Comparison of ENCODE assay signal across 8 cellular contexts in genomic region chr17:2023692-2024571, GRCh38. TPM values are rescaled to one million over a fixed set of nuclear protein-coding genes. Genes with fewer than 3 reads are reported as not detected.
DNase-seq lines count a peak whose midpoint lies in the region; ATAC-seq and TF ChIP-seq lines count a peak whose summit lies in the region.

No MANE protein-coding gene starts in this region.

- peak overlapping the region; percentile 72 for H3K4me3 Mint-ChIP-seq in activated T-cell treated with anti-CD3 and anti-CD28 coated beads, Interleukin-2, amount 50 U/mL, for 24 hours
- H3K4me3 Mint-ChIP-seq in osteocyte (ENCODE audit: unreplicated experiment) = peak overlapping the region; percentile 74

- ATAC-seq in foreskin keratinocyte (no peak), HG03469 (IDR thresholded peaks at IDR 0.05; ENCODE audit: unreplicated experiment) (no peak), HG03571 (IDR thresholded peaks at IDR 0.05; ENCODE audit: unreplicated experiment) (no peak)

- no peaks in the 10 kb centered on the region for H3K4me1 ChIP-seq in foreskin keratinocyte

- H3K27me3 ChIP-seq in foreskin keratinocyte = peaks cover 47% of the 10 kb centered on the region

- H3K4me1 Mint-ChIP-seq in activated T-cell treated with anti-CD3 and anti-CD28 coated beads, Interleukin-2, amount 50 U/mL, for 24 hours (ENCODE audit: low read depth) = peaks cover 21% of the 10 kb centered on the region
- peaks cover 35% of the 10 kb centered on the region for H3K4me1 Mint-ChIP-seq in osteocyte (ENCODE audit: unreplicated experiment)

- H3K36me3 Mint-ChIP-seq in activated T-cell treated with anti-CD3 and anti-CD28 coated beads, Interleukin-2, amount 50 U/mL, for 24 hours (ENCODE audit: low read depth) = no peaks in the 10 kb centered on the region
- H3K36me3 Mint-ChIP-seq in osteocyte (ENCODE audit: unreplicated experiment) = no peaks in the 10 kb centered on the region

- TF ChIP-seq CTCF in foreskin keratinocyte (conservative IDR thresholded peaks at IDR 0.05) (peak; percentile 8), osteocyte (IDR thresholded peaks at IDR 0.05) (no peak)

- no peaks in the 10 kb centered on the region for H3K9me3 Mint-ChIP-seq in activated T-cell treated with anti-CD3 and anti-CD28 coated beads, Interleukin-2, amount 50 U/mL, for 24 hours
- no peaks in the 10 kb centered on the region for H3K9me3 Mint-ChIP-seq in osteocyte (ENCODE audit: unreplicated experiment)

- H3K27ac Mint-ChIP-seq in activated T-cell treated with anti-CD3 and anti-CD28 coated beads, Interleukin-2, amount 50 U/mL, for 24 hours = no peak overlapping the region
- H3K27ac Mint-ChIP-seq in osteocyte (ENCODE audit: unreplicated experiment) = no peak overlapping the region

- DNase-seq in DMS53 (lab: John Stamatoyannopoulos, UW) (peak; percentile 87), NCI-H1092 treated with DMSO at 0.1 percent for 48 hours (lab: John Stamatoyannopoulos, UW) (peak; percentile 7), foreskin keratinocyte (peak in 1 of 2 donors; percentile 16), osteocyte (ENCODE audit: extremely low spot score, unreplicated experiment) (no peak), RPMI8226 (no peak)
- peak; percentile 69 for DNase-seq in activated T-cell treated with anti-CD3 and anti-CD28 coated beads, Interleukin-2, amount 50 U/mL, for 24 hours

- H3K27ac ChIP-seq in foreskin keratinocyte = no peak overlapping the region

- peaks cover 57% of the 10 kb centered on the region for H3K27me3 Mint-ChIP-seq in activated T-cell treated with anti-CD3 and anti-CD28 coated beads, Interleukin-2, amount 50 U/mL, for 24 hours
- peaks cover 30% of the 10 kb centered on the region for H3K27me3 Mint-ChIP-seq in osteocyte (ENCODE audit: unreplicated experiment)

RNA-seq across cellular contexts. Expression of gene RTN4RL1, which starts 1.2 kb away (rescaled TPM):
- total RNA-seq in foreskin keratinocyte = 2.6 and 4.2 TPM in 2 replicates
- 2.3 and 3.3 TPM in 2 replicates for polyA plus RNA-seq in foreskin keratinocyte
- total RNA-seq in osteocyte = 3.7 and 3.8 TPM in 2 replicates

RNA-seq across cellular contexts. Expression of gene DPH1, which starts 6.0 kb away (rescaled TPM):
- 23.3 and 24.0 TPM in 2 replicates for total RNA-seq in foreskin keratinocyte
- 21.6 and 22.7 TPM in 2 replicates for polyA plus RNA-seq in foreskin keratinocyte
- 57.3 and 59.0 TPM in 2 replicates for total RNA-seq in osteocyte

RNA-seq across cellular contexts. Expression of gene OVCA2, which starts 17.9 kb away (rescaled TPM):
- total RNA-seq in foreskin keratinocyte = 55.7 and 61.6 TPM in 2 replicates
- polyA plus RNA-seq in foreskin keratinocyte = 71.6 and 74.4 TPM in 2 replicates
- total RNA-seq in osteocyte = 33.2 and 35.9 TPM in 2 replicates

RNA-seq across cellular contexts. Expression of gene HIC1, which starts 31.0 kb away (rescaled TPM):
- total RNA-seq in foreskin keratinocyte (1.5 and 3.0 TPM in 2 replicates), osteocyte (3.3 and 3.7 TPM in 2 replicates)
- 0.99 and 2.4 TPM in 2 replicates for polyA plus RNA-seq in foreskin keratinocyte

Comparison
In these comparisons a context has a peak if more than half of its experiments do, and no peak if none do; other contexts are left out.
1. DNase-seq: peak in DMS53 (single experiment), NCI-H1092 treated with DMSO at 0.1 percent for 48 hours (single experiment) and activated T-cell treated with anti-CD3 and anti-CD28 coated beads, Interleukin-2, amount 50 U/mL, for 24 hours (single experiment); none in osteocyte (single experiment) and RPMI8226 (single experiment).